ENCODE assay signal across 9 cellular contexts in genomic region chrX:154018518-154019060, GRCh38. TPM values are rescaled to one million over a fixed set of nuclear protein-coding genes. Genes with fewer than 3 reads are reported as not detected.
A peak's percentile ranks its signal among the peaks of the same experiment; 100 is the strongest.
DNase-seq lines count a peak whose midpoint lies in the region; ATAC-seq and FAIRE-seq lines count a peak whose summit lies in the region.
"Had no signal": no experiment of that assay in that cellular context is flagged by ENCODE, and none has a peak within 500 bp of the region (broad histone marks: within the 10 kb centered on the region; RNA-seq: fewer than 3 reads in every experiment).

No MANE protein-coding gene starts in this region.

- no peaks in the 10 kb centered on the region for H3K9me3 Mint-ChIP-seq in activated CD8-positive, alpha-beta memory T cell treated with anti-CD3 and anti-CD28 coated beads, Interleukin-2, amount 10 ng/mL, durations not matched to agents 7 days and 5 days (ENCODE audit: low read depth)
- H3K9me3 Mint-ChIP-seq in activated naive CD8-positive, alpha-beta T cell (ENCODE audit: low read depth) = no peaks in the 10 kb centered on the region

- no peak for DNase-seq in activated CD8-positive, alpha-beta memory T cell treated with anti-CD3 and anti-CD28 coated beads, Interleukin-2, amount 10 ng/mL, durations not matched to agents 7 days and 5 days
- no peak for DNase-seq in activated CD8-positive, alpha-beta memory T cell treated with anti-CD3 and anti-CD28 coated beads for 24 hours
- no peak for DNase-seq in left colon
- no peak for DNase-seq in RCC 7860 (ENCODE audit: low spot score)
- DNase-seq: NCI-H1105 treated with DMSO at 0.1 percent for 48 hours had no signal

- peak overlapping the region; percentile 46 for H3K27ac ChIP-seq in thymus (ENCODE audit: low read depth)

- H3K4me1 Mint-ChIP-seq in activated CD8-positive, alpha-beta memory T cell treated with anti-CD3 and anti-CD28 coated beads, Interleukin-2, amount 10 ng/mL, durations not matched to agents 7 days and 5 days = peaks cover 30% of the 10 kb centered on the region
- H3K4me1 Mint-ChIP-seq in activated naive CD8-positive, alpha-beta T cell (ENCODE audit: low read depth) = peaks cover 21% of the 10 kb centered on the region

- FAIRE-seq in RCC 7860 (lab: Jason Lieb, UNC) = no peak

- peaks cover 4% of the 10 kb centered on the region for H3K4me1 ChIP-seq in thymus (ENCODE audit: control insufficient read depth, insufficient read depth, low read length)

- H3K27me3 Mint-ChIP-seq in activated CD8-positive, alpha-beta memory T cell treated with anti-CD3 and anti-CD28 coated beads, Interleukin-2, amount 10 ng/mL, durations not matched to agents 7 days and 5 days = no peaks in the 10 kb centered on the region
- H3K27me3 Mint-ChIP-seq in activated naive CD8-positive, alpha-beta T cell = no peaks in the 10 kb centered on the region

- intact Hi-C loops in left colon (cut with DNase I, micrococcal nuclease) = no loop called here

- no peaks in the 10 kb centered on the region for H3K9me3 ChIP-seq in thymus (ENCODE audit: control insufficient read depth)

- H3K4me3 ChIP-seq in thymus (ENCODE audit: low read length) = peak overlapping the region; percentile 69

- 73% methylated on average over 15 of the region's 15 CpGs for WGBS in thymus

- ATAC-seq in activated CD8-positive, alpha-beta memory T cell treated with anti-CD3 and anti-CD28 coated beads, Interleukin-2, amount 10 ng/mL, durations not matched to agents 7 days and 5 days = no peak
- ATAC-seq in left colon = peak; percentile 1
- ATAC-seq in GM21360 (IDR thresholded peaks at IDR 0.05; ENCODE audit: unreplicated experiment) = no peak
- no peak for ATAC-seq in HG02678 (IDR thresholded peaks at IDR 0.05; ENCODE audit: unreplicated experiment)

- peak overlapping the region; percentile 88 for H3K4me3 Mint-ChIP-seq in activated CD8-positive, alpha-beta memory T cell treated with anti-CD3 and anti-CD28 coated beads, Interleukin-2, amount 10 ng/mL, durations not matched to agents 7 days and 5 days
- peak overlapping the region; percentile 90 for H3K4me3 Mint-ChIP-seq in activated naive CD8-positive, alpha-beta T cell

- CTCF ChIA-PET in activated CD8-positive, alpha-beta memory T cell treated with anti-CD3 and anti-CD28 coated beads, Interleukin-2, amount 10 ng/mL, durations not matched to agents 7 days and 5 days (lab: Charles Lee) = interaction anchor here (0.9 to 1.4 kb wide), 3 partner anchors 22 to 71 kb away, joined by 3 to 6 read pairs (median 3); no protein-coding TSS in a partner anchor

- H3K36me3 Mint-ChIP-seq in activated CD8-positive, alpha-beta memory T cell treated with anti-CD3 and anti-CD28 coated beads, Interleukin-2, amount 10 ng/mL, durations not matched to agents 7 days and 5 days = peaks cover 11% of the 10 kb centered on the region
- H3K36me3 Mint-ChIP-seq in activated naive CD8-positive, alpha-beta T cell = no peaks in the 10 kb centered on the region

- H3K27me3 ChIP-seq in thymus (ENCODE audit: control insufficient read depth, insufficient read depth) = no peaks in the 10 kb centered on the region

- H3K27ac Mint-ChIP-seq in activated CD8-positive, alpha-beta memory T cell treated with anti-CD3 and anti-CD28 coated beads, Interleukin-2, amount 10 ng/mL, durations not matched to agents 7 days and 5 days = peak overlapping the region; percentile 88
- H3K27ac Mint-ChIP-seq in activated naive CD8-positive, alpha-beta T cell = peak overlapping the region; percentile 91

- H3K36me3 ChIP-seq in thymus (ENCODE audit: control insufficient read depth, insufficient read depth) = peaks cover 28% of the 10 kb centered on the region

RNA-seq across cellular contexts. Expression of gene IRAK1, which starts 1.1 kb away (rescaled TPM):
- total RNA-seq in activated CD8-positive, alpha-beta memory T cell treated with anti-CD3 and anti-CD28 coated beads, Interleukin-2, amount 10 ng/mL, durations not matched to agents 7 days and 5 days = 100 to 1,000 TPM; 127 to 148 TPM
- total RNA-seq in left colon = 100 to 1,000 TPM in 1 of 2 donors, 10 to 100 TPM in 1; 76.1 to 103 TPM
- 44.0 TPM for polyA plus RNA-seq in thymus

RNA-seq across cellular contexts. Expression of gene TMEM187, which starts 46.0 kb away (rescaled TPM):
- total RNA-seq in activated CD8-positive, alpha-beta memory T cell treated with anti-CD3 and anti-CD28 coated beads, Interleukin-2, amount 10 ng/mL, durations not matched to agents 7 days and 5 days = 10 to 100 TPM in 1 of 2 experiments, 1 to 10 TPM in 1; 8.6 to 10.7 TPM
- 1 to 10 TPM; 8.4 to 9.9 TPM for total RNA-seq in left colon
- polyA plus RNA-seq in thymus = 6.9 TPM

RNA-seq across cellular contexts. Expression of gene HCFC1, which starts 47.0 kb away (rescaled TPM):
- total RNA-seq in activated CD8-positive, alpha-beta memory T cell treated with anti-CD3 and anti-CD28 coated beads, Interleukin-2, amount 10 ng/mL, durations not matched to agents 7 days and 5 days = 100 to 1,000 TPM; 136 to 138 TPM
- total RNA-seq in left colon = 10 to 100 TPM; 31.9 to 47.9 TPM
- polyA plus RNA-seq in thymus = 21.9 TPM
